14 cellular contexts compared by ENCODE assay signal in the genomic region with DNA sequence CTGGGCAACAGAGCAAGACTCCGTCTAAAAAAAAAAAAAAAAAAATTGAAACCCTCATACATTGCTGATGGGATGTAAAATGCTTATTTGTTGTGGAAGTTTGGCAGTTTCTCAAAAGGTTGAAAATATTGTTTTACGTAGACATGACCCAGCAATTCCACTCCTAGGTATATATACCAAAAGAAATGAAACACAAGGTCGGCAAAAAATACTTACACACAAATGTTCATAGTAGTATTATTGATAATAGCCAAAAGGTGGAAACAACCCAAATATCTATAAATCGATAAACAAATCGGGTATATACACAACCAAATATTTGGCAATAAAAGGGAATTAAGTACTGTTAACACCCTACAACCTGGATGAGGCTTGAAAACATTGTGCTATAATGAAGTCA.
"Had no signal": no experiment of that assay in that cellular context is flagged by ENCODE, and none has a peak within 500 bp of the region (broad histone marks: within the 10 kb centered on the region; RNA-seq: fewer than 3 reads in every experiment).

No MANE protein-coding gene starts in this region.

- H3K4me3 Mint-ChIP-seq: effector memory CD8-positive, alpha-beta T cell; naive thymus-derived CD8-positive, alpha-beta T cell had no signal

- DNase-seq: cortex of kidney; effector memory CD8-positive, alpha-beta T cell; hypothalamus; left ventricle myocardium superior; lower lobe of right lung; naive thymus-derived CD8-positive, alpha-beta T cell; stimulated activated CD4-positive, alpha-beta T cell treated with anti-CD3 and anti-CD28 coated beads, Interleukin-12 subunit alpha, Interleukin-12 subunit beta, amount 100 ng/mL, for 4 hours; stimulated activated CD4-positive, alpha-beta T cell treated with anti-CD3 and anti-CD28 coated beads, Interleukin-1b, Interleukin-23, amount 100 ng/mL, for 48 hours; stimulated activated CD4-positive, alpha-beta T cell treated with anti-CD3 and anti-CD28 coated beads, Interleukin-4, amount 100 ng/mL, for 1 hour; stimulated activated CD8-positive, alpha-beta memory T cell treated with anti-CD3 and anti-CD28 coated beads, Interleukin-4, amount 100 ng/mL, for 48 hours; stimulated activated naive CD4-positive, alpha-beta T cell; stomach; thyroid gland had no signal

- H3K27ac Mint-ChIP-seq: effector memory CD8-positive, alpha-beta T cell; naive thymus-derived CD8-positive, alpha-beta T cell; progenitor cell of endocrine pancreas had no signal

- H3K27me3 Mint-ChIP-seq: effector memory CD8-positive, alpha-beta T cell; naive thymus-derived CD8-positive, alpha-beta T cell; progenitor cell of endocrine pancreas had no signal
